ENCODE assay signal across 9 cellular contexts in genomic region chr10:79138449-79139123, GRCh38.
DNase-seq lines count a peak whose midpoint lies in the region; ATAC-seq, FAIRE-seq and TF ChIP-seq lines count a peak whose summit lies in the region.
"Had no signal": no experiment of that assay in that cellular context is flagged by ENCODE, and none has a peak within 500 bp of the region (broad histone marks: within the 10 kb centered on the region; RNA-seq: fewer than 3 reads in every experiment).

No MANE protein-coding gene starts in this region.

- peaks cover 28% of the 10 kb centered on the region for H3F3A ChIP-seq in GM23248 (ENCODE audit: insufficient read depth)

- intact Hi-C loops in kidney (cut with DNase I), result no loop called here

- WGBS in GM23248 (ENCODE audit: low coverage in 1 of 2, low lambda C conversion rate in 2 of 2, missing lambda C conversion rate in 2 of 2), 2 experiments, result 92 to 94% methylated on average over 5 of the region's 5 CpGs

- no peak overlapping the region for H2AFZ ChIP-seq in GM23248

- H3K4me3 ChIP-seq in GM23248 (no peak overlapping the region), WERI-Rb-1 (ENCODE audit: low read depth, low read length) (no peak overlapping the region), kidney (ENCODE audit: low read length in 2 of 2) (no peak overlapping the region), skeletal muscle tissue (ENCODE audit: low read length in 3 of 3) (peak overlapping the region in 1 of 3 donors; percentile 23)

- H3K27ac ChIP-seq in GM23248 (peak overlapping the region; percentile 92), WERI-Rb-1 (peak overlapping the region; percentile 55), kidney (ENCODE audit: low read depth in 2 of 2, low read length in 2 of 2) (peak overlapping the region; percentile 29 to 74), skeletal muscle tissue (ENCODE audit: low read depth, low read length) (peak overlapping the region; percentile 88)

- TF ChIP-seq CTCF in WERI-Rb-1 (IDR thresholded peaks at IDR 0.05; ENCODE audit: low read depth, low read length) (no peak), kidney (IDR thresholded peaks at IDR 0.05; ENCODE audit: borderline replicate concordance, extremely low read depth, insufficient read depth) (no peak)

- no peak overlapping the region for H3K4me2 ChIP-seq in GM23248 (ENCODE audit: unreplicated experiment)

- peaks cover 98% of the 10 kb centered on the region for H3K79me2 ChIP-seq in GM23248 (ENCODE audit: insufficient read depth)

- in situ Hi-C loops in GM23248 (cut with MboI), result no loop called here

- H3K36me3 ChIP-seq in GM23248 (ENCODE audit: low read depth), result peaks cover 20% of the 10 kb centered on the region; the same call in 1 of the 2 replicates
- 0 out of 2 replicates have a peak, but pooled peaks cover 4% of the 10 kb centered on the region for H3K36me3 ChIP-seq in WERI-Rb-1
- peaks cover 10 to 18% of the 10 kb centered on the region in 2 donors for H3K36me3 ChIP-seq in kidney (ENCODE audit: control insufficient read depth in 1 of 2, insufficient read depth in 2 of 2, low read length in 2 of 2)
- peaks cover 13 to 30% (median 23%) of the 10 kb centered on the region in 3 donors for H3K36me3 ChIP-seq in skeletal muscle tissue (ENCODE audit: control insufficient read depth in 3 of 3, insufficient read depth in 3 of 3, low read length in 3 of 3)

- H4K20me1 ChIP-seq in GM23248 (ENCODE audit: insufficient read depth), result no peaks in the 10 kb centered on the region

- H3K9me3 ChIP-seq in GM23248 (ENCODE audit: low read depth), result no peaks in the 10 kb centered on the region
- no peaks in the 10 kb centered on the region for H3K9me3 ChIP-seq in WERI-Rb-1 (ENCODE audit: severe bottlenecking)
- no peaks in the 10 kb centered on the region for H3K9me3 ChIP-seq in kidney (ENCODE audit: control insufficient read depth in 1 of 2, low read length in 2 of 2)
- H3K9me3 ChIP-seq in skeletal muscle tissue (ENCODE audit: control insufficient read depth in 3 of 3, low read length in 3 of 3), result no peaks in the 10 kb centered on the region

- H3K9ac ChIP-seq in GM23248 (peak overlapping the region; percentile 48; the same call in 1 of the 2 replicates), kidney (ENCODE audit: low read length in 2 of 2) (peak overlapping the region; percentile 29 to 77), skeletal muscle tissue (ENCODE audit: low read depth in 1 of 3, low read length in 3 of 3) (peak overlapping the region; percentile 58 to 69 (median 66))

- ATAC-seq in GM18873 (IDR thresholded peaks at IDR 0.05; ENCODE audit: low FRiP score, unreplicated experiment) (no peak), GM21390 (IDR thresholded peaks at IDR 0.05; ENCODE audit: unreplicated experiment) (no peak)

- H3K27me3 ChIP-seq in GM23248 (replicated peaks; ENCODE audit: insufficient read depth) (no peaks in the 10 kb centered on the region), WERI-Rb-1 (ENCODE audit: insufficient read depth, low read depth, severe bottlenecking) (no peaks in the 10 kb centered on the region), skeletal muscle tissue (ENCODE audit: control insufficient read depth in 3 of 3, insufficient read depth in 3 of 3, low read length in 3 of 3) (no peaks in the 10 kb centered on the region)

- H3K9me2 ChIP-seq in GM23248 (ENCODE audit: insufficient read depth), result no peaks in the 10 kb centered on the region

- DNase-seq in GM23248 (no peak), WERI-Rb-1 (no peak), kidney (no peak), medulla oblongata (ENCODE audit: extremely low spot score) (no peak)
- DNase-seq in stimulated activated CD4-positive, alpha-beta T cell treated with anti-CD3 and anti-CD28 coated beads, Interleukin-2, amount 100 ng/mL, for 48 hours, result no peak
- DNase-seq: NCI-H446 treated with DMSO at 0.1 percent for 48 hours had no signal

- peaks cover 39% of the 10 kb centered on the region for H3K4me1 ChIP-seq in GM23248 (ENCODE audit: insufficient read depth)
- peaks cover 39 to 45% of the 10 kb centered on the region in 2 donors for H3K4me1 ChIP-seq in kidney (ENCODE audit: control insufficient read depth in 1 of 2, insufficient read depth in 1 of 2, low read depth in 1 of 2, low read length in 2 of 2)
- H3K4me1 ChIP-seq in skeletal muscle tissue (ENCODE audit: control insufficient read depth in 3 of 3, insufficient read depth in 3 of 3, low read length in 3 of 3), result peaks cover 72 to 86% (median 82%) of the 10 kb centered on the region in 3 donors

- FAIRE-seq in kidney (lab: Jason Lieb, UNC), result no peak
